8 cellular contexts compared by ENCODE assay signal in genomic region chr20:32333988-32334885, GRCh38. TPM values are rescaled to one million over a fixed set of nuclear protein-coding genes. Genes with fewer than 3 reads are reported as not detected.
DNase-seq lines count a peak whose midpoint lies in the region; ATAC-seq lines count a peak whose summit lies in the region.

No MANE protein-coding gene starts in this region.

- intact Hi-C loops in cardiac septum (cut with DNase I): loop anchor here (5.0 kb wide), 2 partner anchors 47 to 148 kb away; no protein-coding TSS in a partner anchor

- ATAC-seq in HG02981 (IDR thresholded peaks at IDR 0.05; ENCODE audit: unreplicated experiment) (peak; percentile 8), HG02623 (IDR thresholded peaks at IDR 0.05; ENCODE audit: unreplicated experiment) (no peak)

- DNase-seq in CD1c-positive myeloid dendritic cell (ENCODE audit: extremely low spot score) (peak; percentile 88), cardiac septum (ENCODE audit: low spot score) (peak; percentile 91), AG08395 (ENCODE audit: low spot score) (no peak), NCI-H2107 treated with DMSO at 0.1 percent for 48 hours (lab: John Stamatoyannopoulos, UW; ENCODE audit: unreplicated experiment) (no peak)
- peak; percentile 40 for DNase-seq in activated CD8-positive, alpha-beta memory T cell treated with anti-CD3 and anti-CD28 coated beads, Interleukin-2, amount 50 U/mL, for 4 hours
- DNase-seq in stimulated activated CD4-positive, alpha-beta T cell treated with anti-CD3 and anti-CD28 coated beads, TNF-alpha, amount 100 ng/mL, for 24 hours (ENCODE audit: low read depth in 3 of 3): peak in 2 of 3 experiments; percentile 27 to 50

RNA-seq across cellular contexts. Expression of gene ASXL1, which starts 23.9 kb away (rescaled TPM):
- 36.3 TPM for total RNA-seq in cardiac septum

RNA-seq across cellular contexts. Expression of gene KIF3B, which starts 56.8 kb away (rescaled TPM):
- total RNA-seq in cardiac septum: 17.3 TPM

Comparison
In these comparisons a context has a peak if more than half of its experiments do, and no peak if none do; other contexts are left out.
1. DNase-seq: peak in CD1c-positive myeloid dendritic cell (single experiment), activated CD8-positive, alpha-beta memory T cell treated with anti-CD3 and anti-CD28 coated beads, Interleukin-2, amount 50 U/mL, for 4 hours (single experiment), cardiac septum (single experiment) and stimulated activated CD4-positive, alpha-beta T cell treated with anti-CD3 and anti-CD28 coated beads, TNF-alpha, amount 100 ng/mL, for 24 hours (2 of 3); none in AG08395 (single experiment) and NCI-H2107 treated with DMSO at 0.1 percent for 48 hours (single experiment).